Comparison of ENCODE assay signal across 8 cellular contexts in the genomic region with DNA sequence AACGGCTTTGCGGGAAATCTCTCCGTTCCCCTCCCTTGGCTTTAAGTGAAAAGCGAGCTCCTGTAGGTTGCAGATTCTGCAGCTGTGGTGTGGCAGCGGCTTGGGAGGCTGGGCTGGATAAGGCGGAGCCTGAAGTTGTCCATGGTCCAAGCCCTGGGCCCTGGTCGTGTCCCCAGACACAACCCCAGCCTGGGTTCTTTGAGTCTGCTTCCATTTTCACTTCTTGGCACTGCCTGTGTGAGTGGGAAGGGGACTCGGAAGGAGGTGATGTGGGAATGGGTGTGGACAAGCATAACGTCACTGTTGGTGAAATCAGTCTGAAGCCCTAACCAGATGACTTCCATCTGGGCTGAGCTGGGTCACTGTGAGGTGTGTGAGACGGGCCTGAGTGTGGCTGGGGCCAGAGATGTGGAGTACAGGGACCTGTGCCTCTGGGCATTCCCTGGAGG. TPM values are rescaled to one million over a fixed set of nuclear protein-coding genes. Genes with fewer than 3 reads are reported as not detected.
A peak's percentile ranks its signal among the peaks of the same experiment; 100 is the strongest.
DNase-seq lines count a peak whose midpoint lies in the region; ATAC-seq and TF ChIP-seq lines count a peak whose summit lies in the region.

No MANE protein-coding gene starts in this region.

- intact Hi-C loops in ovary (cut with DNase I), result loop anchor here in 1 of 4 donors (2.0 kb wide), 1 partner anchor 25 kb away; no protein-coding TSS in a partner anchor

- peak; percentile 88 for TF ChIP-seq EP300 in ovary (IDR thresholded peaks at IDR 0.05)

- H3K27ac ChIP-seq in BLaER1 (no peak overlapping the region), Peyer's patch (peak overlapping the region; percentile 64 to 87 (median 74)), ovary (peak overlapping the region; percentile 86 to 100)

- no peak overlapping the region for H3K4me3 ChIP-seq in BLaER1
- H3K4me3 ChIP-seq in Peyer's patch, result no peak overlapping the region
- peak overlapping the region; percentile 32 for H3K4me3 ChIP-seq in fibroblast of the aortic adventitia (ENCODE audit: low read depth, low read length)
- H3K4me3 ChIP-seq in ovary, result peak overlapping the region; percentile 24

- 13 to 19% (median 16%) methylated on average over 10 of the region's 10 CpGs for WGBS in ovary, 3 donors

- no peak for TF ChIP-seq CTCF in Peyer's patch (IDR thresholded peaks at IDR 0.05)
- TF ChIP-seq CTCF in fibroblast of the aortic adventitia (IDR thresholded peaks at IDR 0.05; ENCODE audit: insufficient read depth, low read length), result no peak
- TF ChIP-seq CTCF in ovary (IDR thresholded peaks at IDR 0.05), result no peak

- no peaks in the 10 kb centered on the region for H4K20me1 ChIP-seq in BLaER1

- H3K9ac ChIP-seq in BLaER1, result no peak overlapping the region

- H3K4me2 ChIP-seq in BLaER1, result peak overlapping the region; percentile 17; the same call in 1 of the 2 replicates

- ATAC-seq in HG03280 (IDR thresholded peaks at IDR 0.05; ENCODE audit: unreplicated experiment) (no peak), GM19455 (IDR thresholded peaks at IDR 0.05; ENCODE audit: unreplicated experiment) (no peak)

- H3K36me3 ChIP-seq in BLaER1, result no peaks in the 10 kb centered on the region
- no peaks in the 10 kb centered on the region for H3K36me3 ChIP-seq in Peyer's patch
- H3K36me3 ChIP-seq in ovary, result no peaks in the 10 kb centered on the region

- DNase-seq in Peyer's patch (peak in 1 of 3 donors; percentile 68), fibroblast of the aortic adventitia (ENCODE audit: low read depth) (peak; percentile 99), ovary (peak; percentile 79 to 89 (median 80)), COR-L47 (lab: John Stamatoyannopoulos, UW) (no peak)
- DNase-seq in stimulated activated naive CD4-positive, alpha-beta T cell (lab: John Stamatoyannopoulos, UW), result no peak

- H3K4me1 ChIP-seq in BLaER1 (peaks cover 16% of the 10 kb centered on the region), Peyer's patch (peaks cover 0 to 63% (median 19%) of the 10 kb centered on the region in 4 donors), ovary (ENCODE audit: insufficient read depth) (peaks cover 46% of the 10 kb centered on the region)

- TF ChIP-seq POLR2A in Peyer's patch (IDR thresholded peaks at IDR 0.05) (no peak), ovary (IDR thresholded peaks at IDR 0.05) (peak; percentile 83)

- peaks cover 11% of the 10 kb centered on the region for H3K9me3 ChIP-seq in BLaER1
- H3K9me3 ChIP-seq in Peyer's patch, result no peaks in the 10 kb centered on the region
- H3K9me3 ChIP-seq in ovary, result no peaks in the 10 kb centered on the region

- H3K27me3 ChIP-seq in BLaER1, result peaks cover 16% of the 10 kb centered on the region
- H3K27me3 ChIP-seq in Peyer's patch, result no peaks in the 10 kb centered on the region
- H3K27me3 ChIP-seq in ovary, result no peaks in the 10 kb centered on the region

RNA-seq across cellular contexts. Expression of gene CTDSP2, which starts 43.0 kb away (rescaled TPM):
- 100 to 1,000 TPM in 3 of 4 donors, 10 to 100 TPM in 1; 87.5 to 196 (median 128) TPM for total RNA-seq in Peyer's patch
- 90.7 and 128 TPM in 2 replicates for total RNA-seq in fibroblast of the aortic adventitia (ENCODE audit: low replicate concordance)
- 100 to 1,000 TPM in 6 of 7 donors, 10 to 100 TPM in 1; 73.1 to 212 (median 189) TPM for total RNA-seq in ovary
- 100 to 1,000 TPM in 1 of 2 donors, 10 to 100 TPM in 1; 94.8 to 165 TPM for polyA plus RNA-seq in ovary

RNA-seq across cellular contexts. Expression of gene ATP23, which starts 51.8 kb away (rescaled TPM):
- 10 to 100 TPM in 2 of 4 donors, 1 to 10 TPM in 1, not detected in 1; 5.9 to 29.2 (median 12.5) TPM for total RNA-seq in Peyer's patch
- total RNA-seq in fibroblast of the aortic adventitia (ENCODE audit: low replicate concordance), result 5.6 and 10.1 TPM in 2 replicates
- total RNA-seq in ovary, result 1 to 10 TPM; 2.7 to 5.5 (median 5.1) TPM
- polyA plus RNA-seq in ovary, result 1 to 10 TPM; 3.6 to 4.0 TPM

Comparison
In these comparisons a context has a peak if more than half of its experiments do, and no peak if none do; other contexts are left out.
1. H3K4me3 ChIP-seq: peak in fibroblast of the aortic adventitia (single experiment) and ovary (single experiment); none in BLaER1 (single experiment) and Peyer's patch (0 of 4).
2. DNase-seq: peak in fibroblast of the aortic adventitia (single experiment) and ovary (5 of 5); none in stimulated activated naive CD4-positive, alpha-beta T cell (0 of 6) and COR-L47 (single experiment).